ENCODE assay signal across 14 cellular contexts in genomic region chr17:27492470-27492869, GRCh38.
"Had no signal": no experiment of that assay in that cellular context is flagged by ENCODE, and none has a peak within 500 bp of the region (broad histone marks: within the 10 kb centered on the region; RNA-seq: fewer than 3 reads in every experiment).

No MANE protein-coding gene starts in this region.

- H3K9me3 ChIP-seq: mucosa of descending colon, upper lobe of left lung had no signal

- H3K4me3 Mint-ChIP-seq: activated naive CD4-positive, alpha-beta T cell treated with anti-CD3 and anti-CD28 coated beads, Interleukin-2, amount 50 U/mL, for 24 hours; natural killer cell had no signal

- H3K9me3 Mint-ChIP-seq: activated naive CD4-positive, alpha-beta T cell treated with anti-CD3 and anti-CD28 coated beads, Interleukin-2, amount 50 U/mL, for 24 hours; immature natural killer cell; natural killer cell had no signal

- H3K36me3 Mint-ChIP-seq: natural killer cell had no signal

- H3K36me3 ChIP-seq: upper lobe of left lung had no signal

- ATAC-seq: esophagus mucosa, left colon, mucosa of descending colon had no signal

- DNase-seq: activated CD4-positive, alpha-beta T cell treated with anti-CD3 and anti-CD28 coated beads for 48 hours; activated effector memory CD4-positive, alpha-beta T cell treated with Interleukin-2 at 50 U/mL for 16 hours; brain microvascular endothelial cell; cerebellar nuclear complex; immature natural killer cell; left colon; mucosa of descending colon; natural killer cell; stimulated activated naive CD4-positive, alpha-beta T cell; T1000; upper lobe of left lung had no signal

- H3K4me3 ChIP-seq: lung, mucosa of descending colon, upper lobe of left lung had no signal

- H3K27me3 Mint-ChIP-seq: activated naive CD4-positive, alpha-beta T cell treated with anti-CD3 and anti-CD28 coated beads, Interleukin-2, amount 50 U/mL, for 24 hours had no signal

- H3K27me3 ChIP-seq: brain microvascular endothelial cell, upper lobe of left lung had no signal

- H3K27ac Mint-ChIP-seq: activated naive CD4-positive, alpha-beta T cell treated with anti-CD3 and anti-CD28 coated beads, Interleukin-2, amount 50 U/mL, for 24 hours had no signal

- H3K27ac ChIP-seq: brain microvascular endothelial cell, upper lobe of left lung had no signal
